In genomic region chr17:34917381-34917780, GRCh38 we compare ENCODE assay signal across 20 cellular contexts.
"Had no signal": no experiment of that assay in that cellular context is flagged by ENCODE, and none has a peak within 500 bp of the region (broad histone marks: within the 10 kb centered on the region; RNA-seq: fewer than 3 reads in every experiment).

No MANE protein-coding gene starts in this region.

- DNase-seq: cortex of kidney; effector memory CD8-positive, alpha-beta T cell; gastrocnemius medialis; head of caudate nucleus; left cardiac atrium; left lung; mesendoderm; midbrain; naive thymus-derived CD4-positive, alpha-beta T cell; psoas muscle; right cardiac atrium; sigmoid colon; stimulated activated CD4-positive, alpha-beta T cell treated with anti-CD3 and anti-CD28 coated beads, Interleukin-2, amount 100 ng/mL, for 24 hours; stimulated activated CD4-positive, alpha-beta T cell treated with anti-CD3 and anti-CD28 coated beads, Interleukin-4, amount 100 ng/mL, for 4 hours; stimulated activated naive CD8-positive, alpha-beta T cell treated with anti-CD3 and anti-CD28 coated beads, Interleukin-15, Interleukin-2, amounts not matched to agents 100 U/mL and 50 U/mL, for 24 hours; testis; tibial artery; upper lobe of left lung had no signal

- H3K9me3 ChIP-seq: gastrocnemius medialis, left lung, psoas muscle, sigmoid colon, testis, tibial artery, upper lobe of left lung had no signal

- H3K27ac ChIP-seq: gastrocnemius medialis, left lung, neural progenitor cell, parathyroid adenoma, psoas muscle, sigmoid colon, testis, tibial artery, upper lobe of left lung had no signal

- H3K4me1 ChIP-seq: left lung, neural progenitor cell, parathyroid adenoma, psoas muscle, sigmoid colon, testis, tibial artery, upper lobe of left lung had no signal

- H3K27me3 ChIP-seq: gastrocnemius medialis, left lung, neural progenitor cell, sigmoid colon, testis, tibial artery, upper lobe of left lung had no signal

- H3K36me3 ChIP-seq: gastrocnemius medialis, left lung, neural progenitor cell, sigmoid colon, tibial artery, upper lobe of left lung had no signal

- H3K4me3 ChIP-seq: gastrocnemius medialis, left lung, neural progenitor cell, psoas muscle, sigmoid colon, testis, tibial artery, upper lobe of left lung had no signal
